In genomic region chr4:78922207-78922606, GRCh38 we compare ENCODE assay signal across 20 cellular contexts. TPM values are rescaled to one million over a fixed set of nuclear protein-coding genes. Genes with fewer than 3 reads are reported as not detected.
A peak's percentile ranks its signal among the peaks of the same experiment; 100 is the strongest.
DNase-seq lines count a peak whose midpoint lies in the region; ATAC-seq and TF ChIP-seq lines count a peak whose summit lies in the region.
"Had no signal": no experiment of that assay in that cellular context is flagged by ENCODE, and none has a peak within 500 bp of the region (broad histone marks: within the 10 kb centered on the region; RNA-seq: fewer than 3 reads in every experiment).

No MANE protein-coding gene starts in this region.

- DNase-seq in ELR (ENCODE audit: low read depth) (peak; percentile 69), SJSA1 (ENCODE audit: low read depth in 1 of 2, low spot score in 2 of 2) (peak; percentile 48 to 69), fibroblast of lung (ENCODE audit: low read depth in 2 of 2) (peak; percentile 28 to 70), renal cortical epithelial cell (ENCODE audit: low read depth) (peak; percentile 55), dorsolateral prefrontal cortex (no peak), germinal center (ENCODE audit: low spot score) (no peak)
- DNase-seq: activated CD8-positive, alpha-beta T cell treated with anti-CD3 and anti-CD28 coated beads, Interleukin-2, amount 10 ng/mL, durations not matched to agents 7 days and 5 days; activated naive CD4-positive, alpha-beta T cell treated with anti-CD3 and anti-CD28 coated beads, Interleukin-2, amount 50 U/mL, for 16 hours; activated T-cell treated with anti-CD3 and anti-CD28 coated beads, Interleukin-2, amount 50 U/mL, for 48 hours; brain microvascular endothelial cell; GOT3; naive thymus-derived CD4-positive, alpha-beta T cell; NCI-H1092 treated with DMSO at 0.1 percent for 48 hours; NCI-H526; Right ventricle myocardium superior; stimulated activated CD4-positive, alpha-beta T cell treated with anti-CD3 and anti-CD28 coated beads, Interleukin-2, amount 100 ng/mL, for 24 hours; WERI-Rb-1 had no signal

- no peak for ATAC-seq in HG03095 (IDR thresholded peaks at IDR 0.05; ENCODE audit: unreplicated experiment)
- ATAC-seq: activated CD8-positive, alpha-beta T cell treated with anti-CD3 and anti-CD28 coated beads, Interleukin-2, amount 10 ng/mL, durations not matched to agents 7 days and 5 days; naive thymus-derived CD4-positive, alpha-beta T cell had no signal

- no peaks in the 10 kb centered on the region for H4K20me1 ChIP-seq in fibroblast of lung (ENCODE audit: control insufficient read depth, extremely low read depth, insufficient read depth, low read length)
- H4K20me1 ChIP-seq: BLaER1 had no signal

- H3K27ac ChIP-seq in SJSA1 (peak overlapping the region; percentile 55), fibroblast of lung (ENCODE audit: insufficient read depth, low read length) (no peak overlapping the region), dorsolateral prefrontal cortex (no peak overlapping the region)
- H3K27ac ChIP-seq: BLaER1, brain microvascular endothelial cell, WERI-Rb-1 had no signal

- H3K9me3 ChIP-seq in SJSA1 (replicated peaks) (no peaks in the 10 kb centered on the region), fibroblast of lung (ENCODE audit: control insufficient read depth, insufficient read depth, low read depth, low read length) (no peaks in the 10 kb centered on the region)
- H3K9me3 ChIP-seq: BLaER1 had no signal

- TF ChIP-seq CTCF in fibroblast of lung (conservative IDR thresholded peaks at IDR 0.05 in 1 of 2, IDR thresholded peaks at IDR 0.05 in 1 of 2; ENCODE audit: low read depth in 1 of 2, low read length in 2 of 2) (no peak), dorsolateral prefrontal cortex (IDR thresholded peaks at IDR 0.05 in 54 of 56, conservative IDR thresholded peaks at IDR 0.05 in 2 of 56; ENCODE audit: low read depth in 1 of 56, partially characterized antibody in 56 of 56) (no peak)

- H3K27me3 ChIP-seq in SJSA1 (replicated peaks) (no peaks in the 10 kb centered on the region; the same call in 1 of the 2 replicates), fibroblast of lung (ENCODE audit: control insufficient read depth, insufficient read depth, low read length) (no peaks in the 10 kb centered on the region), dorsolateral prefrontal cortex (no peaks in the 10 kb centered on the region)
- H3K27me3 ChIP-seq: BLaER1, brain microvascular endothelial cell had no signal

- H3K36me3 ChIP-seq in SJSA1 (peaks cover 47% of the 10 kb centered on the region), fibroblast of lung (ENCODE audit: control insufficient read depth, insufficient read depth, low read length) (no peaks in the 10 kb centered on the region)
- H3K36me3 ChIP-seq: brain microvascular endothelial cell had no signal

- H3K4me1 ChIP-seq in SJSA1 (replicated peaks) (peaks cover 13% of the 10 kb centered on the region), fibroblast of lung (ENCODE audit: control insufficient read depth, extremely low read depth, insufficient read depth, low read length) (no peaks in the 10 kb centered on the region)
- H3K4me1 ChIP-seq: BLaER1 had no signal

- H3K9ac ChIP-seq in fibroblast of lung (ENCODE audit: insufficient read depth, low read length), result no peak overlapping the region
- H3K9ac ChIP-seq: BLaER1 had no signal

- intact Hi-C loops in dorsolateral prefrontal cortex (cut with DNase I), result no loop called here

- H2AFZ ChIP-seq in fibroblast of lung (ENCODE audit: low read length), result no peak overlapping the region

- no peaks in the 10 kb centered on the region for H3K79me2 ChIP-seq in fibroblast of lung (ENCODE audit: control insufficient read depth, insufficient read depth, low read length)

- H3K4me2 ChIP-seq in fibroblast of lung (ENCODE audit: extremely low read depth, insufficient read depth, low read length), result no peak overlapping the region
- H3K4me2 ChIP-seq: BLaER1 had no signal

- H3K4me3 ChIP-seq in SJSA1 (no peak overlapping the region), fibroblast of lung (replicated peaks in 1 of 4; ENCODE audit: control extremely low read depth in 1 of 4, insufficient read depth in 1 of 4, low read depth in 3 of 4, low read length in 4 of 4) (no peak overlapping the region), dorsolateral prefrontal cortex (no peak overlapping the region)
- H3K4me3 ChIP-seq: BLaER1, lung had no signal

RNA-seq across cellular contexts. Expression of gene PAQR3, which starts 17.0 kb away (rescaled TPM):
- total RNA-seq in SJSA1 (2014; rRNA removed; shearing (Covaris generic)), result 36.2 and 37.2 TPM in 2 replicates
- total RNA-seq in fibroblast of lung (10.8 and 15.5 TPM in 2 replicates), renal cortical epithelial cell (23.0 and 26.2 TPM in 2 replicates), dorsolateral prefrontal cortex (10 to 100 TPM; 22.7 to 60.0 (median 43.0) TPM)
- 29.4 and 37.6 TPM in 2 replicates for polyA plus RNA-seq in fibroblast of lung
- polyA plus RNA-seq in fibroblast of lung (2012), result 11.9 and 12.6 TPM in 2 replicates
- 19.3 and 39.4 TPM in 2 replicates for polyA minus RNA-seq in fibroblast of lung (ENCODE audit: low replicate concordance)

Comparison
In these comparisons a context has a peak if more than half of its experiments do, and no peak if none do; other contexts are left out.
1. DNase-seq: peak in ELR (single experiment), SJSA1 (2 of 2), fibroblast of lung (2 of 2) and renal cortical epithelial cell (single experiment); none in dorsolateral prefrontal cortex (0 of 10) and germinal center (single experiment).